23 cellular contexts compared by ENCODE assay signal in the genomic region with DNA sequence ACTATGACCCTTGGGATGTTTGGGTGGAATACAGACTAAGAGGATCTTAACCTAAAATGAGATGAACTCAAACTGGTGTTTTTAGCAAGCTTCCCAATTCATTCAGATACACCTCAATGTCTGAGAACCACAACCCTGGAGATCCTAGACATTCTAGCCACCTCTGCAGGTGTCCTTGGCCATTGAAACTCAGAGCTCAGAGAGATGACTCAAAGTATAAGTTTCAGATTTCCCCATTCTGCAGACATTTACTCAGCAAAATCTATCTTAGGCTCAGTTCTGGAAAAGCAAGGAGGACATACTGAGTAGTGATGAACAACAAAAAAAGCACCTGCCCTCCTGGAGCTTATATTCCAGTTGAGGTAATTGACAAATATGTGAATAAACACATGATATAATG. TPM values are rescaled to one million over a fixed set of nuclear protein-coding genes. Genes with fewer than 3 reads are reported as not detected.
DNase-seq lines count a peak whose midpoint lies in the region; ATAC-seq and TF ChIP-seq lines count a peak whose summit lies in the region.
"Had no signal": no experiment of that assay in that cellular context is flagged by ENCODE, and none has a peak within 500 bp of the region (broad histone marks: within the 10 kb centered on the region; RNA-seq: fewer than 3 reads in every experiment).

No MANE protein-coding gene starts in this region.

- intact Hi-C loops in lower leg skin (cut with DNase I; ENCODE audit: low total_unique reads): no loop called here

- no peak for TF ChIP-seq CTCF in lower leg skin (IDR thresholded peaks at IDR 0.05)

- H3K9me3 ChIP-seq in MG63: no peaks in the 10 kb centered on the region
- H3K9me3 ChIP-seq: heart left ventricle, uterus had no signal

- TF ChIP-seq POLR2A in lower leg skin (IDR thresholded peaks at IDR 0.05): no peak

- no peak overlapping the region for H3K4me3 ChIP-seq in lower leg skin (ENCODE audit: low read depth, poor library complexity, severe bottlenecking)
- H3K4me3 ChIP-seq in MG63: no peak overlapping the region
- H3K4me3 ChIP-seq: heart left ventricle, uterus had no signal

- H3K36me3 ChIP-seq in MG63: no peaks in the 10 kb centered on the region
- H3K36me3 ChIP-seq: heart left ventricle, uterus had no signal

- DNase-seq in SHP77 (lab: John Stamatoyannopoulos, UW): no peak
- DNase-seq in dedifferentiated amniotic fluid mesenchymal stem cell (ENCODE audit: extremely low spot score): no peak
- DNase-seq in lower leg skin (ENCODE audit: low spot score in 2 of 2): no peak
- DNase-seq in MG63: no peak
- DNase-seq: activated naive CD8-positive, alpha-beta T cell treated with anti-CD3 and anti-CD28 coated beads, Interleukin-2, amount 10 ng/mL, durations not matched to agents 7 days and 5 days; CD4-positive, alpha-beta memory T cell; DMS153; heart left ventricle; left cardiac atrium; mesenchymal stem cell; NCI-H1436 treated with DMSO at 0.1 percent for 48 hours; NCI-H2171 treated with DMSO at 0.1 percent for 48 hours; NCI-H526 treated with DMSO at 0.1 percent for 48 hours; RPMI8226; small intestine; stimulated activated CD4-positive, alpha-beta T cell treated with anti-CD3 and anti-CD28 coated beads, Interleukin-2, amount 100 ng/mL, for 24 hours; T-helper 9 cell; uterus had no signal

- ATAC-seq in GM18907 (IDR thresholded peaks at IDR 0.05; ENCODE audit: unreplicated experiment) (peak; percentile 66), GM21619 (IDR thresholded peaks at IDR 0.05; ENCODE audit: unreplicated experiment) (peak; percentile 63), HG03025 (IDR thresholded peaks at IDR 0.05; ENCODE audit: low FRiP score, unreplicated experiment) (peak; percentile 63)
- ATAC-seq: heart left ventricle; left cardiac atrium; stimulated activated memory B cell treated with anti-CD40 and anti-IgM and Interleukin-4, amounts not matched to agents 10 μg/mL and 1 μg/mL and 100 μg/mL, for 72 hours; WTC11 had no signal

- no peaks in the 10 kb centered on the region for H3K27me3 ChIP-seq in MG63
- H3K27me3 ChIP-seq: heart left ventricle, uterus had no signal

RNA-seq across cellular contexts. Expression of a gene that starts 47.8 kb away (rescaled TPM):
- 10 to 100 TPM; 12.0 to 16.7 (median 14.8) TPM for total RNA-seq in lower leg skin
- 24.7 and 30.2 TPM in 2 replicates for total RNA-seq in MG63 (2014; rRNA removed; shearing (Covaris generic); ENCODE audit: low replicate concordance)
